9 cellular contexts compared by ENCODE assay signal in the genomic region with DNA sequence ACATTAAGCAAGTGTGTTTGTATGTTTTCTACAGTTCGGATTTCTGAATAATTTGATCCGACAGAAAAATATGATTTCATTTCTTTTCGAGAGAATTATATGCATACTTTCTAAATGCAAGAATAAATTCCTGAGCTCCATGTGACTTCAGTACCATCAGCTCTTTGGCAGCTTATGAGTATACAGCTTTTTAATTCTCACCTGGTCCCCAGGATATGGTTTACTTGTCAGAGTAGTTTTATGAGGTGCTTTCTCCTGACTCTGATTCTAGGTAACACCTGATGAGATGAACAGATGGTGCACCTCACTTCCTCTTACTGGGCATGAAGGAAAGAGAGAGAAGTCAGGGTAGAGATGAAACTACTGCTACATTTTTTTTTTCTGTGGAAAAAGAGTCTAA. TPM values are rescaled to one million over a fixed set of nuclear protein-coding genes. Genes with fewer than 3 reads are reported as not detected.
DNase-seq lines count a peak whose midpoint lies in the region; ATAC-seq and TF ChIP-seq lines count a peak whose summit lies in the region.
"Had no signal": no experiment of that assay in that cellular context is flagged by ENCODE, and none has a peak within 500 bp of the region (broad histone marks: within the 10 kb centered on the region; RNA-seq: fewer than 3 reads in every experiment).

No MANE protein-coding gene starts in this region.

- TF ChIP-seq CTCF in C4-2B (conservative IDR thresholded peaks at IDR 0.05) = no peak
- TF ChIP-seq CTCF in WI38 (IDR thresholded peaks at IDR 0.05; ENCODE audit: low read depth, low read length) = no peak
- TF ChIP-seq CTCF in right lobe of liver (IDR thresholded peaks at IDR 0.05) = no peak

- peak; percentile 45 for ATAC-seq in HG02623 (IDR thresholded peaks at IDR 0.05; ENCODE audit: unreplicated experiment)
- peak in 1 of 4 donors; percentile 0 for ATAC-seq in right lobe of liver

- no peaks in the 10 kb centered on the region for H3K27me3 ChIP-seq in right lobe of liver

- TF ChIP-seq POLR2A in right lobe of liver (IDR thresholded peaks at IDR 0.05) = no peak

- peaks cover 0 to 30% (median 6%) of the 10 kb centered on the region in 4 donors for H3K4me1 ChIP-seq in right lobe of liver

- intact Hi-C loops in right lobe of liver (cut with DNase I) (no loop called here), head of caudate nucleus (cut with DNase I) (no loop called here)

- H3K9me3 ChIP-seq in right lobe of liver = no peaks in the 10 kb centered on the region

- peaks cover 0 to 31% (median 14%) of the 10 kb centered on the region in 4 donors for H3K36me3 ChIP-seq in right lobe of liver

- peak overlapping the region; percentile 30; the same call in 1 of the 2 replicates for H3K27ac ChIP-seq in C4-2B
- peak overlapping the region; percentile 91 to 99 (median 95) for H3K27ac ChIP-seq in right lobe of liver
- H3K27ac ChIP-seq: foreskin keratinocyte had no signal

- no peak for DNase-seq in right lobe of liver
- no peak for DNase-seq in head of caudate nucleus
- DNase-seq in activated CD4-positive, alpha-beta T cell treated with anti-CD3 and anti-CD28 coated beads for 1 hour = no peak
- DNase-seq in NCI-H748 treated with DMSO at 0.1 percent for 48 hours (lab: John Stamatoyannopoulos, UW) = no peak
- no peak for DNase-seq in activated T-cell treated with anti-CD3 and anti-CD28 coated beads, Interleukin-2, amount 50 U/mL, for 48 hours

- WGBS in right lobe of liver (ENCODE audit: insufficient coverage, low coverage, low lambda C conversion rate, missing lambda C conversion rate) = 10% methylated on average over 3 of the region's 3 CpGs

- 0 out of 2 replicates have a peak overlapping the region, but pooled peaks have one; percentile 2 for H3K4me3 ChIP-seq in WI38 (ENCODE audit: low read depth, low read length)
- H3K4me3 ChIP-seq in right lobe of liver = peak overlapping the region; percentile 45 to 73 (median 54)

RNA-seq across cellular contexts. Expression of a gene that starts 3.1 kb away (rescaled TPM):
- total RNA-seq in right lobe of liver = 100 to 1,000 TPM; 117 to 610 (median 341) TPM
- total RNA-seq: foreskin keratinocyte had no signal
